ENCODE assay signal across 7 cellular contexts in genomic region chr1:857921-858648, GRCh38.
DNase-seq lines count a peak whose midpoint lies in the region; ATAC-seq and TF ChIP-seq lines count a peak whose summit lies in the region.
"Not testable (repeated sequence)": the region's sequence is repeated elsewhere in the genome, so short reads cannot be mapped to it uniquely, and the experiment has no call there.

No MANE protein-coding gene starts in this region.

- peak; percentile 88 for ATAC-seq in T-helper 17 cell
- ATAC-seq in activated T-helper 17 cell treated with anti-CD3 and anti-CD28 coated beads, Interleukin-2, amount 50 U/mL, for 72 hours (replicated peaks): peak; percentile 66

- not testable (repeated sequence) for H3K36me3 ChIP-seq in MM.1S (replicated peaks; ENCODE audit: insufficient read depth, low read length); osteoblast (ENCODE audit: insufficient read depth, low read length)
- H3K36me3 ChIP-seq in left ventricle myocardium inferior: peaks cover 15% of the 10 kb centered on the region

- H3K27me3 Mint-ChIP-seq in T-helper 17 cell; activated T-helper 17 cell treated with anti-CD3 and anti-CD28 coated beads, Interleukin-2, amount 50 U/mL, for 72 hours: not testable (repeated sequence)

- H3K36me3 Mint-ChIP-seq in T-helper 17 cell (ENCODE audit: low read depth); activated T-helper 17 cell treated with anti-CD3 and anti-CD28 coated beads, Interleukin-2, amount 50 U/mL, for 72 hours (ENCODE audit: low read depth): not testable (repeated sequence)

- not testable (repeated sequence) for H3F3A ChIP-seq in MM.1S (ENCODE audit: insufficient read depth, low read length)

- peak; percentile 63 for DNase-seq in DMS53 (lab: John Stamatoyannopoulos, UW)
- not testable (repeated sequence) for DNase-seq in MM.1S; T-helper 17 cell; coronary artery (ENCODE audit: low spot score); left ventricle myocardium inferior; osteoblast (ENCODE audit: insufficient read length, low spot score, missing footprints)

- not testable (repeated sequence) for H3K9me3 ChIP-seq in MM.1S (replicated peaks; ENCODE audit: insufficient read depth, low read length); T-helper 17 cell (ENCODE audit: control insufficient read depth, low read length, poor library complexity, severe bottlenecking); left ventricle myocardium inferior (replicated peaks); osteoblast (ENCODE audit: low read depth, low read length)

- not testable (repeated sequence) for H3K9ac ChIP-seq in MM.1S (ENCODE audit: low read length)

- peak overlapping the region; percentile 63 for H3K27ac Mint-ChIP-seq in T-helper 17 cell
- peak overlapping the region; percentile 70 for H3K27ac Mint-ChIP-seq in activated T-helper 17 cell treated with anti-CD3 and anti-CD28 coated beads, Interleukin-2, amount 50 U/mL, for 72 hours

- not testable (repeated sequence) for H3K27ac ChIP-seq in MM.1S (ENCODE audit: low read length); coronary artery; osteoblast (ENCODE audit: low read depth, low read length)
- H3K27ac ChIP-seq in left ventricle myocardium inferior (replicated peaks): peak overlapping the region; percentile 42

- peak overlapping the region; percentile 45; the same call in 1 of the 2 replicates for H3K4me2 ChIP-seq in MM.1S (ENCODE audit: low read depth, low read length)
- H3K4me2 ChIP-seq in osteoblast (ENCODE audit: insufficient read depth, low read length): peak overlapping the region; percentile 54

- intact Hi-C loops in left ventricle myocardium inferior (cut with micrococcal nuclease): not testable (repeated sequence)

- H3K9me2 ChIP-seq in MM.1S (replicated peaks; ENCODE audit: insufficient read depth, low read length): not testable (repeated sequence)

- H2AFZ ChIP-seq in MM.1S (ENCODE audit: low read length); osteoblast (ENCODE audit: low read length): not testable (repeated sequence)

- H4K20me1 ChIP-seq in MM.1S (ENCODE audit: insufficient read depth, low read length); osteoblast (ENCODE audit: insufficient read depth, low read length): not testable (repeated sequence)

- H3K27me3 ChIP-seq in MM.1S (replicated peaks; ENCODE audit: insufficient read depth, low read length); left ventricle myocardium inferior (ENCODE audit: low read depth); osteoblast (ENCODE audit: insufficient read depth, low read length): not testable (repeated sequence)

- H3K4me1 Mint-ChIP-seq in T-helper 17 cell: peaks cover 16% of the 10 kb centered on the region
- not testable (repeated sequence) for H3K4me1 Mint-ChIP-seq in activated T-helper 17 cell treated with anti-CD3 and anti-CD28 coated beads, Interleukin-2, amount 50 U/mL, for 72 hours

- not testable (repeated sequence) for TF ChIP-seq CTCF in MM.1S (IDR thresholded peaks at IDR 0.05; ENCODE audit: low read length); coronary artery (IDR thresholded peaks at IDR 0.05); osteoblast (IDR thresholded peaks at IDR 0.05; ENCODE audit: extremely low read depth, low read depth, low read length)
- TF ChIP-seq CTCF in left ventricle myocardium inferior (IDR thresholded peaks at IDR 0.05; ENCODE audit: borderline replicate concordance): peak; percentile 25

- not testable (repeated sequence) for H3K4me3 ChIP-seq in MM.1S (ENCODE audit: low read length); osteoblast (ENCODE audit: insufficient read depth, low read length)
- H3K4me3 ChIP-seq in coronary artery (peak overlapping the region; percentile 7), left ventricle myocardium inferior (peak overlapping the region; percentile 11)

- H3K79me2 ChIP-seq in MM.1S (ENCODE audit: low read length); osteoblast (ENCODE audit: insufficient read depth, low read length): not testable (repeated sequence)

- H3K9me3 Mint-ChIP-seq in activated T-helper 17 cell treated with anti-CD3 and anti-CD28 coated beads, Interleukin-2, amount 50 U/mL, for 72 hours: not testable (repeated sequence)

- H3K4me3 Mint-ChIP-seq in T-helper 17 cell: peak overlapping the region; percentile 88
- H3K4me3 Mint-ChIP-seq in activated T-helper 17 cell treated with anti-CD3 and anti-CD28 coated beads, Interleukin-2, amount 50 U/mL, for 72 hours: peak overlapping the region; percentile 73

- H3K4me1 ChIP-seq in MM.1S (ENCODE audit: low read length); osteoblast (ENCODE audit: insufficient read depth, low read length): not testable (repeated sequence)
- H3K4me1 ChIP-seq in left ventricle myocardium inferior: peaks cover 14% of the 10 kb centered on the region
